8 cellular contexts compared by ENCODE assay signal in the genomic region with DNA sequence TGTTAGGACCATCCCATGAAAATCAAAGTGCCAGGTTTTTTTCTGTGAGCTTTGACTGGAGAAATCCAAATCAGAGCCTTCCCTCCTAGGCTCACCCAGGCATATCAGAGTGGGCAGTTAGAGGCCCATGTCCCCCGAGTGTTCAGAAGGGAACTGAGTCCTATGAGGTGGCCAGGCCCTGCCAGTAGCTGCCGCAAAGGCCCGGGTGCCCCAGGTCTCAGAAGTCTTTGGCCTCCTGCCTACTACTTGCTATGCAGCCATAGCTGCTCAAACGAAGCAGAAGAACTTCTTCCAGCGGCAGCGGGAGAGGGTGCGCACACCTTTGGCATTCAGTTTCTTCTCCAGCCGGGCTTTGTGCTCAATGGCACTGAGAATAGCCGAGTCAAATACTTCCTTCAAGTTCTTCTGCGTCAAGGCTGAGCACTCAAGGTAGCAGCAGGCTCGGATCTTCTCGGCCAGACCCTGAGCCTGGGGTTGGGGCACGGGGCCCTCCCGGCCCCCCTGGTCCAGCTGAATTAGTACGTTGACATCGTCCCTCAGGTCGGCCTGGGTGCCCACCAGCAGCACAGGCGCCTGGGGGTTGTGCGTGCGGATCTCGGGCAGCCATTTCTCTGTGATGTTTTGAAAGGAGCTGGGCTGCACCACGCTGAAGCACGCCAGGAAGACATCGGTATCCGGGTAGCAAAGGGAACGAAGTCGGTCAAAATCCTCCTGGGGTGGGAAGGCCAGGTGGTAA. TPM values are rescaled to one million over a fixed set of nuclear protein-coding genes. Genes with fewer than 3 reads are reported as not detected.
DNase-seq lines count a peak whose midpoint lies in the region; ATAC-seq and TF ChIP-seq lines count a peak whose summit lies in the region.
"Had no signal": no experiment of that assay in that cellular context is flagged by ENCODE, and none has a peak within 500 bp of the region (broad histone marks: within the 10 kb centered on the region; RNA-seq: fewer than 3 reads in every experiment).

No MANE protein-coding gene starts in this region.

- in situ Hi-C loops in Panc1 (cut with HindIII; ENCODE audit: low pct_unique_long_range_greater_than_20kb, low sequenced_read_pairs), result no loop called here

- no peaks in the 10 kb centered on the region for H3K27me3 ChIP-seq in CD4-positive, alpha-beta memory T cell (ENCODE audit: insufficient read depth, low read length)
- no peaks in the 10 kb centered on the region for H3K27me3 ChIP-seq in Panc1 (ENCODE audit: control insufficient read depth, insufficient read depth, low read length)

- H3K27me3 Mint-ChIP-seq in CD4-positive, alpha-beta memory T cell, result peaks cover 1% of the 10 kb centered on the region in 2 donors

- peak overlapping the region in 1 of 2 donors; percentile 22 for H3K4me3 ChIP-seq in CD4-positive, alpha-beta memory T cell (ENCODE audit: low read length in 2 of 2)
- H3K4me3 ChIP-seq in Panc1 (ENCODE audit: low read depth in 2 of 2, low read length in 2 of 2), result peak overlapping the region; percentile 51 to 59
- H3K4me3 ChIP-seq in lower leg skin (ENCODE audit: low read depth, poor library complexity, severe bottlenecking), result peak overlapping the region; percentile 45

- H3K4me1 Mint-ChIP-seq in CD4-positive, alpha-beta memory T cell, result peaks cover 2 to 19% (median 8%) of the 10 kb centered on the region in 4 donors

- no peak for DNase-seq in CD4-positive, alpha-beta memory T cell
- DNase-seq in Panc1 (ENCODE audit: low read depth, low spot score) (no peak), lower leg skin (ENCODE audit: low spot score in 2 of 2) (no peak), NCI-H446 treated with DMSO at 0.1 percent for 48 hours (lab: John Stamatoyannopoulos, UW) (no peak), 8988T (no peak)
- DNase-seq: GF-D8 had no signal

- H3K27ac Mint-ChIP-seq in CD4-positive, alpha-beta memory T cell, result no peak overlapping the region

- H3K36me3 ChIP-seq in CD4-positive, alpha-beta memory T cell (ENCODE audit: insufficient read depth, low read length), result no peaks in the 10 kb centered on the region
- H3K36me3 ChIP-seq in Panc1 (ENCODE audit: control insufficient read depth, insufficient read depth, low read length), result no peaks in the 10 kb centered on the region

- no peak for TF ChIP-seq POLR2A in lower leg skin (IDR thresholded peaks at IDR 0.05)

- H3K36me3 Mint-ChIP-seq in CD4-positive, alpha-beta memory T cell, result no peaks in the 10 kb centered on the region

- no peaks in the 10 kb centered on the region for H3K9me3 ChIP-seq in CD4-positive, alpha-beta memory T cell (ENCODE audit: control insufficient read depth in 1 of 2, low read length in 2 of 2)
- no peaks in the 10 kb centered on the region for H3K9me3 ChIP-seq in Panc1 (ENCODE audit: control insufficient read depth, insufficient read depth, low read depth, low read length)

- intact Hi-C loops in CD4-positive, alpha-beta memory T cell (cut with micrococcal nuclease), result no loop called here
- intact Hi-C loops in Panc1 (cut with micrococcal nuclease; ENCODE audit: unreplicated experiment) (no loop called here), lower leg skin (cut with DNase I; ENCODE audit: low total_unique reads) (no loop called here)

- peak overlapping the region; percentile 67 to 93 (median 76) for H3K4me3 Mint-ChIP-seq in CD4-positive, alpha-beta memory T cell

- H3K4me1 ChIP-seq in CD4-positive, alpha-beta memory T cell (ENCODE audit: insufficient read depth, low read length), result peaks cover 6% of the 10 kb centered on the region
- peaks cover 4% of the 10 kb centered on the region; the same call in 1 of the 2 replicates for H3K4me1 ChIP-seq in Panc1 (ENCODE audit: control insufficient read depth, insufficient read depth, low read length)

- no peak for TF ChIP-seq CTCF in Panc1 (IDR thresholded peaks at IDR 0.05)
- TF ChIP-seq CTCF in lower leg skin (IDR thresholded peaks at IDR 0.05), result no peak

- POLR2A ChIA-PET in CD4-positive, alpha-beta memory T cell (lab: Charles Lee; ENCODE audit: partially characterized antibody), result no interaction called here
- POLR2A ChIA-PET in Panc1 (lab: Charles Lee), result interaction anchor here (0.7 kb wide), 1 partner anchor 9 kb away, joined by 4 read pairs; no protein-coding TSS in a partner anchor

- no peaks in the 10 kb centered on the region for H3K9me3 Mint-ChIP-seq in CD4-positive, alpha-beta memory T cell

- CTCF ChIA-PET in CD4-positive, alpha-beta memory T cell (lab: Charles Lee; ENCODE audit: partially characterized antibody), result interaction anchor here (0.8 to 3.2 kb wide), 6 partner anchors 9 to 22 kb away, joined by 3 to 15 read pairs (median 4); a partner anchor contains a TSS
- CTCF ChIA-PET in Panc1 (lab: Charles Lee), result interaction anchor here (0.7 to 6.6 kb wide), 6 partner anchors 11 to 147 kb away, joined by 3 to 70 read pairs (median 6); a partner anchor contains a TSS

- WGBS in lower leg skin, 2 donors, result 49 to 52% methylated on average over 24 to 27 of the region's 27 CpGs

- ATAC-seq in Panc1 (no peak), HG03469 (IDR thresholded peaks at IDR 0.05; ENCODE audit: unreplicated experiment) (no peak)

- no TSS peak for BruUV-seq in Panc1 (replicated peaks; lab: Mats Ljungman, UMichigan)

- H3K27ac ChIP-seq in CD4-positive, alpha-beta memory T cell (ENCODE audit: low read depth, low read length), result no peak overlapping the region
- no peak overlapping the region for H3K27ac ChIP-seq in Panc1 (ENCODE audit: low read length)

RNA-seq across cellular contexts. Expression of a gene that starts 1.1 kb away (rescaled TPM):
- not detected for total RNA-seq in CD4-positive, alpha-beta memory T cell
- not detected for polyA plus RNA-seq in CD4-positive, alpha-beta memory T cell
- total RNA-seq in Panc1 (2021; ENCODE audit: unreplicated experiment) (4.2 TPM), lower leg skin (100 to 1,000 TPM in 1 of 4 donors, 10 to 100 TPM in 3; 78.5 to 111 (median 95.9) TPM)
- polyA plus RNA-seq in Panc1 (2012; ENCODE audit: insufficient read length), result 4.1 TPM

RNA-seq across cellular contexts. Expression of a gene that starts 21.3 kb away (rescaled TPM):
- 10 to 100 TPM; 18.4 to 20.3 TPM for total RNA-seq in CD4-positive, alpha-beta memory T cell
- 10 to 100 TPM; 14.6 to 21.6 TPM for polyA plus RNA-seq in CD4-positive, alpha-beta memory T cell
- total RNA-seq in Panc1 (2021; ENCODE audit: unreplicated experiment) (46.7 TPM), lower leg skin (10 to 100 TPM; 15.4 to 29.9 (median 25.7) TPM)
- polyA plus RNA-seq in Panc1 (2012; ENCODE audit: insufficient read length), result 43.1 TPM

RNA-seq across cellular contexts. Expression of a gene that starts 29.1 kb away (rescaled TPM):
- 1 to 10 TPM; 3.8 to 4.0 TPM for total RNA-seq in CD4-positive, alpha-beta memory T cell
- polyA plus RNA-seq in CD4-positive, alpha-beta memory T cell, result 1 to 10 TPM; 4.0 to 5.3 TPM
- total RNA-seq in Panc1 (2021; ENCODE audit: unreplicated experiment) (32.7 TPM), lower leg skin (100 to 1,000 TPM; 428 to 515 (median 502) TPM)
- polyA plus RNA-seq in Panc1 (2012; ENCODE audit: insufficient read length), result 63.2 TPM

RNA-seq across cellular contexts. Expression of a gene that starts 44.5 kb away (rescaled TPM):
- total RNA-seq in CD4-positive, alpha-beta memory T cell, result not detected
- polyA plus RNA-seq in CD4-positive, alpha-beta memory T cell, result not detected
- total RNA-seq in Panc1 (2021; ENCODE audit: unreplicated experiment) (0.64 TPM), lower leg skin (1 to 10 TPM in 2 of 4 donors, under 1 TPM in 1, not detected in 1; 0.65 to 4.8 (median 2.4) TPM)
- polyA plus RNA-seq in Panc1 (2012; ENCODE audit: insufficient read length), result 0.50 TPM
- total RNA-seq: kidney epithelial cell had no signal

RNA-seq across cellular contexts. Expression of a gene that starts 56.2 kb away (rescaled TPM):
- not detected for total RNA-seq in CD4-positive, alpha-beta memory T cell
- not detected for polyA plus RNA-seq in CD4-positive, alpha-beta memory T cell
- total RNA-seq in Panc1 (2021; ENCODE audit: unreplicated experiment), result 0.31 TPM
- 0.29 TPM for polyA plus RNA-seq in Panc1 (2012; ENCODE audit: insufficient read length)
- total RNA-seq in lower leg skin, result 1 to 10 TPM; 4.0 to 8.3 (median 5.1) TPM

Comparison
In these comparisons a context has a peak if more than half of its experiments do, and no peak if none do; other contexts are left out.
1. RNA of a gene that starts 1.1 kb away (total RNA-seq): 78.5 to 111 TPM in lower leg skin; 4.2 TPM in Panc1 (single experiment) and not detected in CD4-positive, alpha-beta memory T cell; every median in the first group is over 10 times any median in the second.
2. RNA of a gene that starts 29.1 kb away (total RNA-seq): 428 to 515 TPM in lower leg skin; 32.7 TPM in Panc1 (single experiment) and 3.8 to 4.0 TPM in CD4-positive, alpha-beta memory T cell; every median in the first group is over 10 times any median in the second.